ENCODE assay signal across 7 cellular contexts in genomic region chrX:46322929-46323328, GRCh38.
DNase-seq lines count a peak whose midpoint lies in the region; ATAC-seq, FAIRE-seq and TF ChIP-seq lines count a peak whose summit lies in the region.
"Not testable (repeated sequence)": the region's sequence is repeated elsewhere in the genome, so short reads cannot be mapped to it uniquely, and the experiment has no call there.

No MANE protein-coding gene starts in this region.

- not testable (repeated sequence) for H3K4me3 Mint-ChIP-seq in Calu3 (ENCODE audit: low read depth, unreplicated experiment); activated naive CD4-positive, alpha-beta T cell treated with anti-CD3 and anti-CD28 coated beads for 36 hours
- peak overlapping the region; percentile 40 for H3K4me3 Mint-ChIP-seq in activated T-cell treated with anti-CD3 and anti-CD28 coated beads, Interleukin-2, amount 50 U/mL, for 4 hours

- not testable (repeated sequence) for FAIRE-seq in A549 (lab: Jason Lieb, UNC)

- H3K27me3 ChIP-seq in trophoblast cell (ENCODE audit: insufficient read depth, low read length), result not testable (repeated sequence)

- H3K4me1 ChIP-seq in A549, result peaks cover 74% of the 10 kb centered on the region
- H3K4me1 ChIP-seq in trophoblast cell (ENCODE audit: control insufficient read depth in 1 of 2, insufficient read depth in 2 of 2, low read length in 2 of 2), result peaks cover 5 to 11% of the 10 kb centered on the region in 2 experiments

- ATAC-seq in A549; activated T-cell treated with anti-CD3 and anti-CD28 coated beads, Interleukin-2, amount 50 U/mL, for 4 hours: not testable (repeated sequence)

- not testable (repeated sequence) for TF ChIP-seq CTCF in A549 (IDR thresholded peaks at IDR 0.05); Calu3 (IDR thresholded peaks at IDR 0.05; ENCODE audit: unreplicated experiment)

- DNase-seq in A549 (ENCODE audit: low read depth in 1 of 2, low spot score in 1 of 2); Calu3; activated T-cell treated with anti-CD3 and anti-CD28 coated beads, Interleukin-2, amount 50 U/mL, for 4 hours; activated naive CD4-positive, alpha-beta T cell treated with anti-CD3 and anti-CD28 coated beads for 36 hours; trophoblast cell: not testable (repeated sequence)
- DNase-seq in SW480 (ENCODE audit: low spot score), result peak; percentile 33
- DNase-seq in head of caudate nucleus, result peak in 28 of 42 donors; percentile 3 to 61 (median 24)

- TF ChIP-seq POLR2A in A549 (IDR thresholded peaks at IDR 0.05; ENCODE audit: low read length), result not testable (repeated sequence)

- H3K9ac ChIP-seq in trophoblast cell (ENCODE audit: low read length), result not testable (repeated sequence)

- TF ChIP-seq EP300 in A549 (IDR thresholded peaks at IDR 0.05), result not testable (repeated sequence)

- H3K9me3 Mint-ChIP-seq in Calu3 (ENCODE audit: low read depth, unreplicated experiment); activated T-cell treated with anti-CD3 and anti-CD28 coated beads, Interleukin-2, amount 50 U/mL, for 4 hours; activated naive CD4-positive, alpha-beta T cell treated with anti-CD3 and anti-CD28 coated beads for 36 hours: not testable (repeated sequence)

- H3K27ac ChIP-seq in A549, result peak overlapping the region; percentile 93 to 99
- H3K27ac ChIP-seq in trophoblast cell (ENCODE audit: low read depth, low read length), result not testable (repeated sequence)

- H3K27me3 Mint-ChIP-seq in Calu3 (ENCODE audit: unreplicated experiment); activated T-cell treated with anti-CD3 and anti-CD28 coated beads, Interleukin-2, amount 50 U/mL, for 4 hours (ENCODE audit: low read depth); activated naive CD4-positive, alpha-beta T cell treated with anti-CD3 and anti-CD28 coated beads for 36 hours (ENCODE audit: low read depth): not testable (repeated sequence)

- TF ChIP-seq RAD21 in A549 (conservative IDR thresholded peaks at IDR 0.05 in 1 of 2, IDR thresholded peaks at IDR 0.05 in 1 of 2), result not testable (repeated sequence)

- not testable (repeated sequence) for H2BK5ac ChIP-seq in trophoblast cell (ENCODE audit: low read depth, low read length, poor library complexity)

- H3K14ac ChIP-seq in trophoblast cell (ENCODE audit: low read length), result not testable (repeated sequence)

- H3K4me1 Mint-ChIP-seq in Calu3 (ENCODE audit: low read depth, unreplicated experiment), result peaks cover 80% of the 10 kb centered on the region
- H3K4me1 Mint-ChIP-seq in activated T-cell treated with anti-CD3 and anti-CD28 coated beads, Interleukin-2, amount 50 U/mL, for 4 hours (ENCODE audit: low read depth), result peaks cover 70% of the 10 kb centered on the region
- H3K4me1 Mint-ChIP-seq in activated naive CD4-positive, alpha-beta T cell treated with anti-CD3 and anti-CD28 coated beads for 36 hours (ENCODE audit: low read depth), result peaks cover 77% of the 10 kb centered on the region

- H3K18ac ChIP-seq in trophoblast cell (ENCODE audit: low read length), result not testable (repeated sequence)

- H3K36me3 Mint-ChIP-seq in Calu3 (ENCODE audit: insufficient read depth, unreplicated experiment), result peaks cover 27% of the 10 kb centered on the region
- H3K36me3 Mint-ChIP-seq in activated T-cell treated with anti-CD3 and anti-CD28 coated beads, Interleukin-2, amount 50 U/mL, for 4 hours (ENCODE audit: insufficient read depth); activated naive CD4-positive, alpha-beta T cell treated with anti-CD3 and anti-CD28 coated beads for 36 hours (ENCODE audit: low read depth): not testable (repeated sequence)

- not testable (repeated sequence) for H2BK120ac ChIP-seq in trophoblast cell (ENCODE audit: insufficient read depth, low read length, poor library complexity)

- CTCF ChIA-PET in A549 (lab: Yijun Ruan, JAX), result interaction anchor here (3.7 kb wide), 1 partner anchor 53 kb away, joined by 18 read pairs; no protein-coding TSS in a partner anchor
- CTCF ChIA-PET in Calu3 (lab: Charles Lee); activated naive CD4-positive, alpha-beta T cell treated with anti-CD3 and anti-CD28 coated beads for 36 hours (lab: Charles Lee): not testable (repeated sequence)

- WGBS in A549 (ENCODE audit: missing lambda C conversion rate), result 73% methylated on average over 5 of the region's 5 CpGs
- no CpG with 5 or more reads among the region's 5 CpGs for WGBS in trophoblast cell (ENCODE audit: extremely low coverage, insufficient coverage, insufficient read length)

- intact Hi-C loops in Calu3 (cut with micrococcal nuclease; ENCODE audit: unreplicated experiment); head of caudate nucleus (cut with DNase I): not testable (repeated sequence)
- intact Hi-C loops in activated naive CD4-positive, alpha-beta T cell treated with anti-CD3 and anti-CD28 coated beads for 36 hours (cut with micrococcal nuclease), result loop anchor here (5.0 to 10.0 kb wide), 7 partner anchors 54 to 611 kb away; no protein-coding TSS in a partner anchor

- H4K12ac ChIP-seq in trophoblast cell (ENCODE audit: low read depth, low read length), result not testable (repeated sequence)

- POLR2A ChIA-PET in A549 (lab: Yijun Ruan, JAX), result not testable (repeated sequence)

- peak overlapping the region; percentile 19 for H3K27ac Mint-ChIP-seq in Calu3 (ENCODE audit: unreplicated experiment)
- peak overlapping the region; percentile 77 for H3K27ac Mint-ChIP-seq in activated naive CD4-positive, alpha-beta T cell treated with anti-CD3 and anti-CD28 coated beads for 36 hours

- H3K9me3 ChIP-seq in A549; trophoblast cell (ENCODE audit: insufficient read depth, low read depth, low read length): not testable (repeated sequence)

- not testable (repeated sequence) for H3K4me3 ChIP-seq in A549; trophoblast cell (ENCODE audit: low read depth, low read length)

- not testable (repeated sequence) for H2AK5ac ChIP-seq in trophoblast cell (ENCODE audit: low read length)

- not testable (repeated sequence) for H3K23ac ChIP-seq in trophoblast cell (ENCODE audit: low read length)

- H3K79me1 ChIP-seq in trophoblast cell (ENCODE audit: low read length), result peaks cover 17% of the 10 kb centered on the region

- H3K4me2 ChIP-seq in A549; trophoblast cell (ENCODE audit: low read length): not testable (repeated sequence)

- peak overlapping the region; percentile 53 for H2BK12ac ChIP-seq in trophoblast cell (ENCODE audit: low read length)

- not testable (repeated sequence) for BruUV-seq in Calu3 (replicated peaks; lab: Mats Ljungman, UMichigan)

- H4K8ac ChIP-seq in trophoblast cell (ENCODE audit: low read depth, low read length), result not testable (repeated sequence)

- not testable (repeated sequence) for H3K4ac ChIP-seq in trophoblast cell (ENCODE audit: low read depth, low read length)

- H2AFZ ChIP-seq in trophoblast cell (ENCODE audit: insufficient read depth, low read length, poor library complexity), result not testable (repeated sequence)

- H3K36me3 ChIP-seq in trophoblast cell (ENCODE audit: control insufficient read depth in 1 of 2, insufficient read depth in 2 of 2, low read length in 2 of 2), result not testable (repeated sequence)

- H4K91ac ChIP-seq in trophoblast cell (ENCODE audit: low read depth, low read length), result peak overlapping the region; percentile 45

- not testable (repeated sequence) for H3K79me2 ChIP-seq in trophoblast cell (ENCODE audit: control insufficient read depth, insufficient read depth, low read length, poor library complexity)
